7 cellular contexts compared by ENCODE assay signal in genomic region chr12:10211101-10211974, GRCh38. TPM values are rescaled to one million over a fixed set of nuclear protein-coding genes. Genes with fewer than 3 reads are reported as not detected.
DNase-seq lines count a peak whose midpoint lies in the region; ATAC-seq lines count a peak whose summit lies in the region.

No MANE protein-coding gene starts in this region.

- no peak for ATAC-seq in stimulated activated naive B cell treated with anti-CD40 and anti-IgM and Interleukin-4, amounts not matched to agents 10 μg/mL and 1 μg/mL and 100 μg/mL, for 72 hours (replicated peaks)
- ATAC-seq in HG03378 (IDR thresholded peaks at IDR 0.05; ENCODE audit: unreplicated experiment): no peak
- ATAC-seq in HG03439 (IDR thresholded peaks at IDR 0.05; ENCODE audit: unreplicated experiment): no peak
- ATAC-seq in GM18867 (IDR thresholded peaks at IDR 0.05; ENCODE audit: unreplicated experiment): no peak

- DNase-seq in HCEC 1CT (peak; percentile 7), left kidney (ENCODE audit: low read depth, low spot score) (peak; percentile 7)
- DNase-seq in activated CD4-positive, alpha-beta memory T cell treated with anti-CD3 and anti-CD28 coated beads for 36 hours: no peak
- no peak for DNase-seq in stimulated activated naive B cell treated with anti-CD40 and anti-IgM and Interleukin-4, amounts not matched to agents 10 μg/mL and 1 μg/mL and 100 μg/mL, for 72 hours

- POLR2A ChIA-PET in activated CD4-positive, alpha-beta memory T cell treated with anti-CD3 and anti-CD28 coated beads for 36 hours (lab: Charles Lee): no interaction called here

- peak overlapping the region; percentile 78 for H3K27ac Mint-ChIP-seq in activated CD4-positive, alpha-beta memory T cell treated with anti-CD3 and anti-CD28 coated beads for 36 hours
- peak overlapping the region; percentile 94 for H3K27ac Mint-ChIP-seq in stimulated activated naive B cell treated with anti-CD40 and anti-IgM and Interleukin-4, amounts not matched to agents 10 μg/mL and 1 μg/mL and 100 μg/mL, for 72 hours

- H3K36me3 Mint-ChIP-seq in activated CD4-positive, alpha-beta memory T cell treated with anti-CD3 and anti-CD28 coated beads for 36 hours: no peaks in the 10 kb centered on the region
- H3K36me3 Mint-ChIP-seq in stimulated activated naive B cell treated with anti-CD40 and anti-IgM and Interleukin-4, amounts not matched to agents 10 μg/mL and 1 μg/mL and 100 μg/mL, for 72 hours: no peaks in the 10 kb centered on the region

- H3K4me1 Mint-ChIP-seq in activated CD4-positive, alpha-beta memory T cell treated with anti-CD3 and anti-CD28 coated beads for 36 hours (ENCODE audit: low read depth): peaks cover 21% of the 10 kb centered on the region
- H3K4me1 Mint-ChIP-seq in stimulated activated naive B cell treated with anti-CD40 and anti-IgM and Interleukin-4, amounts not matched to agents 10 μg/mL and 1 μg/mL and 100 μg/mL, for 72 hours: peaks cover 8 to 28% of the 10 kb centered on the region in 2 donors

- H3K27me3 Mint-ChIP-seq in activated CD4-positive, alpha-beta memory T cell treated with anti-CD3 and anti-CD28 coated beads for 36 hours: no peaks in the 10 kb centered on the region
- H3K27me3 Mint-ChIP-seq in stimulated activated naive B cell treated with anti-CD40 and anti-IgM and Interleukin-4, amounts not matched to agents 10 μg/mL and 1 μg/mL and 100 μg/mL, for 72 hours: peaks cover 10 to 15% of the 10 kb centered on the region in 2 donors

- no peaks in the 10 kb centered on the region for H3K9me3 Mint-ChIP-seq in activated CD4-positive, alpha-beta memory T cell treated with anti-CD3 and anti-CD28 coated beads for 36 hours
- no peaks in the 10 kb centered on the region for H3K9me3 Mint-ChIP-seq in stimulated activated naive B cell treated with anti-CD40 and anti-IgM and Interleukin-4, amounts not matched to agents 10 μg/mL and 1 μg/mL and 100 μg/mL, for 72 hours

- CTCF ChIA-PET in activated CD4-positive, alpha-beta memory T cell treated with anti-CD3 and anti-CD28 coated beads for 36 hours (lab: Charles Lee): interaction anchor here (0.6 to 0.9 kb wide), 2 partner anchors 9 to 278 kb away, joined by 3 to 5 read pairs; no protein-coding TSS in a partner anchor

- intact Hi-C loops in activated CD4-positive, alpha-beta memory T cell treated with anti-CD3 and anti-CD28 coated beads for 36 hours (cut with micrococcal nuclease): loop anchor here (5.0 to 10.0 kb wide), 3 partner anchors 267 to 1793 kb away; partner anchors contain the start of gene CLEC2B

- H3K4me3 Mint-ChIP-seq in activated CD4-positive, alpha-beta memory T cell treated with anti-CD3 and anti-CD28 coated beads for 36 hours: no peak overlapping the region
- H3K4me3 Mint-ChIP-seq in stimulated activated naive B cell treated with anti-CD40 and anti-IgM and Interleukin-4, amounts not matched to agents 10 μg/mL and 1 μg/mL and 100 μg/mL, for 72 hours: peak overlapping the region in 1 of 2 donors; percentile 96

RNA-seq across cellular contexts. Expression of gene GABARAPL1, which starts 1.3 kb away (rescaled TPM):
- 1 to 10 TPM; 7.2 to 8.9 TPM for total RNA-seq in activated CD4-positive, alpha-beta memory T cell treated with anti-CD3 and anti-CD28 coated beads for 36 hours

RNA-seq across cellular contexts. Expression of gene TMEM52B, which starts 32.5 kb away (rescaled TPM):
- not detected for total RNA-seq in activated CD4-positive, alpha-beta memory T cell treated with anti-CD3 and anti-CD28 coated beads for 36 hours

RNA-seq across cellular contexts. Expression of gene OLR1, which starts 39.4 kb away (rescaled TPM):
- not detected for total RNA-seq in activated CD4-positive, alpha-beta memory T cell treated with anti-CD3 and anti-CD28 coated beads for 36 hours

Comparison
In these comparisons a context has a peak if more than half of its experiments do, and no peak if none do; other contexts are left out.
1. DNase-seq: peak in HCEC 1CT (single experiment) and left kidney (single experiment); none in activated CD4-positive, alpha-beta memory T cell treated with anti-CD3 and anti-CD28 coated beads for 36 hours (single experiment) and stimulated activated naive B cell treated with anti-CD40 and anti-IgM and Interleukin-4, amounts not matched to agents 10 μg/mL and 1 μg/mL and 100 μg/mL, for 72 hours (single experiment).